1 cellular context compared by ENCODE assay signal in the genomic region with DNA sequence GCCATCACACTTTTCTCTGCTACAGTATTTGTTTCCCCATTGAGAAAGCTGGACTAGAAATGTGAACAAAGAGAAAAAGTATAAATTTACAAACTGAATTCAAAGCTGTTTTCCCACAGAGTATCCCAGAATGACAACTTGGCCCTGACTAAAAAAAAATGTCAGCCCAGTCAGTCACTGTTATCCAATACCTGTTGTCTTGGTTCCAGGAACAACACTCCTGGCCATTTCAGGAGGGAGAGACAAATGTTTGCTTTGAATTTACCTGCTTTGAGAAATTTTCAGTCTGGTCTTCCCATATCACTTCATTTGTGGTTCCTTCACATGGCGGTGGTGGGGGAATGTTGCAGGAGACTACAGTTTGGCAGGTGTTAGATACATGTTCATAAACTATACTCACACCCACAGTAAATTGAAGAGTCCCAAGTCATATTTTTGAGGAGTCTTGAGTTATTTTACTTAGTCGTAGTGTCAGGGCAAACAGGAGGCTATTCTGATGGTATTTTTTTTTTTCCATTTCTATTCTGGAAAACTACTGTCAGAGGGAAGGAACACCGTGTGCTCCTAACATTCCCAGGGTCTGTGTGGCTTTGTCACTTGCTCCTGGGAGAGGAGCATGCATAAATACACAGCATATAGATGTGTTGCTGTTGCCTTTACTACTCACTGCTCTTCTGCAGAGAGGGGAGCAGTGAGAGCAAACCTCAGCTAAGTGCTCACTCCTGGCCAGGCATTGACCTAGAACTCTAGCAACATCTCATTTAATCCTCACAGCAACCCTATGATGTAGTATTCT.
TF ChIP-seq lines count a peak whose summit lies in the region.

No MANE protein-coding gene starts in this region.

TF ChIP-seq in IMR-90, 13 proteins besides CTCF, POLR2A, EP300 and RAD21 (continued from another document):
- TF ChIP-seq ELK1 (IDR thresholded peaks at IDR 0.05; ENCODE audit: borderline replicate concordance, low read depth, low read length) (no peak), CEBPB (IDR thresholded peaks at IDR 0.05; ENCODE audit: low read depth, low read length) (no peak), MXI1 (IDR thresholded peaks at IDR 0.05; ENCODE audit: borderline replicate concordance, low read depth, low read length) (no peak)
